Comparison of ENCODE assay signal across 24 cellular contexts in the genomic region with DNA sequence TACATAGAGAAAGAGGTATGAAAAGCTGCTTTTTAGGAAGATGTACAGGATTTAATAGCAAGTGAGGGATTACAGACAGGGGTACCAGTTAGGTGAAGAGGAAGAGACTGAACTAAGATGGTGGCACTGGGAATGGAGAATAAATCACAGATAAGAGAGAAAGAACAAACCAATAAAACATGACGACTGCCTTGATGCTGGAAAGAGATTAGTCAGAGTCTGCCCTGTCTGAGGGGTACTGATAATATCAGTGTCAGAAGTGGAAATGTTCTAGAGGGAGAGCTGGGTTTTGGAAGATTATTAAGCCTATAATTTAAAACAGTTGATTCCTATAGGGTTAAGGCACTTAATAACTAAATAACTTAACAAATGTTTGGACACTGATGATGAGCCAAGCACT.
"Had no signal": no experiment of that assay in that cellular context is flagged by ENCODE, and none has a peak within 500 bp of the region (broad histone marks: within the 10 kb centered on the region; RNA-seq: fewer than 3 reads in every experiment).

No MANE protein-coding gene starts in this region.

- H3K36me3 ChIP-seq: colonic mucosa, esophagus muscularis mucosa, esophagus squamous epithelium, gastrocnemius medialis, gastroesophageal sphincter, heart left ventricle, heart right ventricle had no signal

- H3K4me3 ChIP-seq: colonic mucosa, coronary artery, dorsolateral prefrontal cortex, esophagus muscularis mucosa, esophagus squamous epithelium, gastrocnemius medialis, gastroesophageal sphincter, heart left ventricle, heart right ventricle had no signal

- H3K4me1 ChIP-seq: colonic mucosa, esophagus muscularis mucosa, esophagus squamous epithelium, foreskin keratinocyte, gastrocnemius medialis, gastroesophageal sphincter, heart left ventricle, heart right ventricle had no signal

- H3K9me3 ChIP-seq: colonic mucosa, esophagus muscularis mucosa, esophagus squamous epithelium, gastrocnemius medialis, gastroesophageal sphincter, heart left ventricle, heart right ventricle had no signal

- DNase-seq: colonic mucosa; cortex of kidney; dermis blood vessel endothelial cell; dorsolateral prefrontal cortex; effector CD4-positive, alpha-beta T cell; effector CD8-positive, alpha-beta T cell; effector memory CD4-positive, alpha-beta T cell; effector memory CD8-positive, alpha-beta T cell; endodermal cell; erythroblast; esophagus squamous epithelium; foreskin fibroblast; foreskin keratinocyte; foreskin melanocyte; gastrocnemius medialis; glutamatergic neuron; head of caudate nucleus; heart left ventricle; heart right ventricle had no signal

- H3K27me3 ChIP-seq: colonic mucosa, dorsolateral prefrontal cortex, esophagus muscularis mucosa, esophagus squamous epithelium, foreskin keratinocyte, gastrocnemius medialis, gastroesophageal sphincter, heart left ventricle, heart right ventricle had no signal

- H3K27ac ChIP-seq: colonic mucosa, coronary artery, dorsolateral prefrontal cortex, epithelial cell of prostate, esophagus muscularis mucosa, esophagus squamous epithelium, foreskin keratinocyte, gastrocnemius medialis, gastroesophageal sphincter, heart left ventricle, heart right ventricle had no signal

- ATAC-seq: effector memory CD8-positive, alpha-beta T cell; esophagus mucosa; foreskin keratinocyte; gastrocnemius medialis; gastroesophageal sphincter; heart left ventricle; heart right ventricle had no signal
